ENCODE assay signal across 8 cellular contexts in the genomic region with DNA sequence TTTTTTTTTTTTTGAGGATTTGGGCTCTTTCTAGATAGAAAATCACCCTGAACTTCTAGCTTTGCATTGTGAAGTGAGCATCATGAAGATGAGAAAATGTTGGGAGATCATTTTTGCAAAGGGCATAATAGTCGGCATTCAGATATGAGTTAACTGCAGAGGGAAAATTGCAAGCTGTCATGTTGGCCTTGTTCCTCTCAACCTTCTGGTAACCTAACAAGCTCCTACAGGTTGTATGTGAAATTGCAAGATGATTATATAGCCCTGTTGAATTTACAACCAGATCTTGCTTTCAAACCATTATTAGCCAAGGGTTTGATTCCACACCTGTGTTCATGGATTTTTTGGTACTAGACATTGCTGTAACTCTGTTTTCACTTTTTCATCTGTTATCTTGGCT. TPM values are rescaled to one million over a fixed set of nuclear protein-coding genes. Genes with fewer than 3 reads are reported as not detected.
A peak's percentile ranks its signal among the peaks of the same experiment; 100 is the strongest.
DNase-seq lines count a peak whose midpoint lies in the region; ATAC-seq and TF ChIP-seq lines count a peak whose summit lies in the region.

No MANE protein-coding gene starts in this region.

- peaks cover 52% of the 10 kb centered on the region for H3K4me1 ChIP-seq in Karpas-422 (ENCODE audit: low read length)

- no peaks in the 10 kb centered on the region for H3K9me2 ChIP-seq in Karpas-422 (replicated peaks; ENCODE audit: insufficient read depth, low read length)

- peaks cover 15% of the 10 kb centered on the region for H3K36me3 Mint-ChIP-seq in activated CD4-positive, alpha-beta memory T cell treated with anti-CD3 and anti-CD28 coated beads for 36 hours

- H3K27me3 Mint-ChIP-seq in activated CD4-positive, alpha-beta memory T cell treated with anti-CD3 and anti-CD28 coated beads for 36 hours = no peaks in the 10 kb centered on the region

- H3K4me3 ChIP-seq in Karpas-422 (ENCODE audit: low read length) = peak overlapping the region; percentile 90
- H3K4me3 ChIP-seq in kidney epithelial cell (ENCODE audit: low read depth, low read length) = no peak overlapping the region

- peak overlapping the region; percentile 96 for H3K9ac ChIP-seq in Karpas-422 (ENCODE audit: low read length)

- peak overlapping the region; percentile 87 for H3K4me3 Mint-ChIP-seq in activated CD4-positive, alpha-beta memory T cell treated with anti-CD3 and anti-CD28 coated beads for 36 hours

- H3K36me3 ChIP-seq in Karpas-422 (ENCODE audit: insufficient read depth, low read length) (peaks cover 6% of the 10 kb centered on the region; the same call in 1 of the 2 replicates), kidney epithelial cell (ENCODE audit: control insufficient read depth, insufficient read depth, low read length) (no peaks in the 10 kb centered on the region)

- no peaks in the 10 kb centered on the region for H3K9me3 Mint-ChIP-seq in activated CD4-positive, alpha-beta memory T cell treated with anti-CD3 and anti-CD28 coated beads for 36 hours

- 0 out of 2 replicates have a peak overlapping the region, but pooled peaks have one; percentile 17 for H3K27ac ChIP-seq in Karpas-422 (ENCODE audit: low read length)

- peak; percentile 44 for TF ChIP-seq CTCF in kidney epithelial cell (IDR thresholded peaks at IDR 0.05; ENCODE audit: insufficient read depth, low read length, poor library complexity, severe bottlenecking)

- H3K9me3 ChIP-seq in Karpas-422 (ENCODE audit: low read length) = no peaks in the 10 kb centered on the region

- peaks cover 52% of the 10 kb centered on the region for H3K4me1 Mint-ChIP-seq in activated CD4-positive, alpha-beta memory T cell treated with anti-CD3 and anti-CD28 coated beads for 36 hours (ENCODE audit: low read depth)

- H4K20me1 ChIP-seq in Karpas-422 (ENCODE audit: insufficient read depth, low read depth, low read length) = peaks cover 27% of the 10 kb centered on the region; the same call in 1 of the 2 replicates

- no peak for ATAC-seq in HG02763 (IDR thresholded peaks at IDR 0.05; ENCODE audit: unreplicated experiment)
- ATAC-seq in GM19467 (IDR thresholded peaks at IDR 0.05; ENCODE audit: unreplicated experiment) = no peak

- peaks cover 64% of the 10 kb centered on the region for H3K79me2 ChIP-seq in Karpas-422 (ENCODE audit: low read length)

- peak; percentile 8 for DNase-seq in NCI-H345 treated with DMSO at 0.1 percent for 48 hours (lab: John Stamatoyannopoulos, UW; ENCODE audit: unreplicated experiment)
- DNase-seq in NCI-H345 (lab: John Stamatoyannopoulos, UW) = no peak
- peak; percentile 78 for DNase-seq in Karpas-422
- DNase-seq in activated CD4-positive, alpha-beta memory T cell treated with anti-CD3 and anti-CD28 coated beads for 36 hours = no peak
- no peak for DNase-seq in kidney epithelial cell (ENCODE audit: low read depth)
- no peak for DNase-seq in DMS153 (lab: John Stamatoyannopoulos, UW)

- intact Hi-C loops in activated CD4-positive, alpha-beta memory T cell treated with anti-CD3 and anti-CD28 coated beads for 36 hours (cut with micrococcal nuclease) = loop anchor here (2.0 to 5.0 kb wide), 2 partner anchors 53 to 213 kb away; a partner anchor contains a TSS

- H3K27ac Mint-ChIP-seq in activated CD4-positive, alpha-beta memory T cell treated with anti-CD3 and anti-CD28 coated beads for 36 hours = no peak overlapping the region

- CTCF ChIA-PET in activated CD4-positive, alpha-beta memory T cell treated with anti-CD3 and anti-CD28 coated beads for 36 hours (lab: Charles Lee) = interaction anchor here (0.5 to 4.6 kb wide), 11 partner anchors 9 to 217 kb away, joined by 3 to 33 read pairs (median 3); a partner anchor contains a TSS

- POLR2A ChIA-PET in activated CD4-positive, alpha-beta memory T cell treated with anti-CD3 and anti-CD28 coated beads for 36 hours (lab: Charles Lee) = interaction anchor here (1.1 to 4.6 kb wide), 2 partner anchors 35 to 52 kb away, joined by 4 to 44 read pairs; a partner anchor contains a TSS

- no peaks in the 10 kb centered on the region for H3K27me3 ChIP-seq in Karpas-422 (ENCODE audit: low read length)
- no peaks in the 10 kb centered on the region for H3K27me3 ChIP-seq in kidney epithelial cell (ENCODE audit: control insufficient read depth, insufficient read depth, low read length)

- H3K4me2 ChIP-seq in Karpas-422 (ENCODE audit: low read depth, low read length, poor library complexity, severe bottlenecking) = peak overlapping the region; percentile 97

- no peak overlapping the region for H2AFZ ChIP-seq in Karpas-422 (ENCODE audit: low read length)

RNA-seq across cellular contexts. Expression of a gene that starts 2.2 kb away (rescaled TPM):
- 14.6 and 16.9 TPM in 2 replicates for total RNA-seq in Karpas-422 (2014; rRNA removed; shearing (Covaris generic); ENCODE audit: low replicate concordance)
- 10 to 100 TPM; 28.1 to 30.4 TPM for total RNA-seq in activated CD4-positive, alpha-beta memory T cell treated with anti-CD3 and anti-CD28 coated beads for 36 hours
- total RNA-seq in kidney epithelial cell = 51.8 and 56.7 TPM in 2 replicates

RNA-seq across cellular contexts. Expression of a gene that starts 32.7 kb away (rescaled TPM):
- total RNA-seq in Karpas-422 (2014; rRNA removed; shearing (Covaris generic); ENCODE audit: low replicate concordance) = 35.6 and 55.7 TPM in 2 replicates
- total RNA-seq in activated CD4-positive, alpha-beta memory T cell treated with anti-CD3 and anti-CD28 coated beads for 36 hours = 10 to 100 TPM; 67.2 to 69.0 TPM
- total RNA-seq in kidney epithelial cell = 33.6 and 37.6 TPM in 2 replicates

RNA-seq across cellular contexts. Expression of a gene that starts 45.4 kb away (rescaled TPM):
- 43.1 and 69.8 TPM in 2 replicates for total RNA-seq in Karpas-422 (2014; rRNA removed; shearing (Covaris generic); ENCODE audit: low replicate concordance)
- 10 to 100 TPM; 70.5 to 71.1 TPM for total RNA-seq in activated CD4-positive, alpha-beta memory T cell treated with anti-CD3 and anti-CD28 coated beads for 36 hours
- total RNA-seq in kidney epithelial cell = 163 and 235 TPM in 2 replicates

RNA-seq across cellular contexts. Expression of a gene that starts 53.9 kb away (rescaled TPM):
- total RNA-seq in Karpas-422 (2014; rRNA removed; shearing (Covaris generic); ENCODE audit: low replicate concordance) = 1,479 and 2,277 TPM in 2 replicates
- 1,000 to 10,000 TPM; 1,338 to 1,385 TPM for total RNA-seq in activated CD4-positive, alpha-beta memory T cell treated with anti-CD3 and anti-CD28 coated beads for 36 hours
- total RNA-seq in kidney epithelial cell = 932 and 942 TPM in 2 replicates

RNA-seq across cellular contexts. Expression of a gene that starts 55.0 kb away (rescaled TPM):
- 16.8 and 39.7 TPM in 2 replicates for total RNA-seq in Karpas-422 (2014; rRNA removed; shearing (Covaris generic); ENCODE audit: low replicate concordance)
- 10 to 100 TPM; 49.4 to 54.9 TPM for total RNA-seq in activated CD4-positive, alpha-beta memory T cell treated with anti-CD3 and anti-CD28 coated beads for 36 hours
- total RNA-seq in kidney epithelial cell = 158 and 164 TPM in 2 replicates

Comparison
In these comparisons a context has a peak if more than half of its experiments do, and no peak if none do; other contexts are left out.
1. DNase-seq: peak in NCI-H345 treated with DMSO at 0.1 percent for 48 hours (single experiment) and Karpas-422 (single experiment); none in NCI-H345 (single experiment), activated CD4-positive, alpha-beta memory T cell treated with anti-CD3 and anti-CD28 coated beads for 36 hours (single experiment), kidney epithelial cell (single experiment) and DMS153 (single experiment).